Comparison of ENCODE assay signal across 19 cellular contexts in the genomic region with DNA sequence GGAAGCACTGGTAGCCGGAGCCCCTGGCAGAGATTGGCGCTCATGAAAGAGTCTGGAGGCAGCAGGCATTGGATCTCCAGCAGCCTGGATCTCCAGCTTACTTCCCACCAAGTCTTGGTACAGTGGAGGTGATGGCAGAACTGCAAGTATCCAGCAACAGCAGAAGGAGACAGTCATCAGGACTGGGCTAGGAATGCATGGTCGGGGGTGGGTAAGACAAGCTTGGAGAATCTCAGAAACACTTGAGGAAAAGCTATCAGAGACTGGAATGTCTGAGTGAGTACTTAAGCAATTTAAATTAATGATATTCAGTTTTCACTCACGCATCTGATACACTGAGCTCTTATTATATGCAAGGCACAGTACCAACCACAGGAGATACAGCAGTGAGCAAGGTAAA.
"Had no signal": no experiment of that assay in that cellular context is flagged by ENCODE, and none has a peak within 500 bp of the region (broad histone marks: within the 10 kb centered on the region; RNA-seq: fewer than 3 reads in every experiment).

No MANE protein-coding gene starts in this region.

- H3K36me3 ChIP-seq: adrenal gland, upper lobe of right lung had no signal

- H3K9me3 ChIP-seq: sigmoid colon, spleen, upper lobe of right lung had no signal

- H3K27ac Mint-ChIP-seq: nephron progenitor cell had no signal

- ATAC-seq: activated naive CD4-positive, alpha-beta T cell treated with anti-CD3 and anti-CD28 coated beads, Interleukin-2, amount 50 U/mL, for 72 hours had no signal

- H3K4me3 Mint-ChIP-seq: nephron progenitor cell had no signal

- FAIRE-seq: endometrium, frontal cortex had no signal

- H3K27me3 ChIP-seq: adrenal gland, upper lobe of right lung had no signal

- H3K9me3 Mint-ChIP-seq: nephron progenitor cell had no signal

- H3K4me3 ChIP-seq: adrenal gland, sigmoid colon, spleen, upper lobe of right lung had no signal

- H3K27ac ChIP-seq: adrenal gland, sigmoid colon, spleen, upper lobe of right lung, VCaP had no signal

- DNase-seq: activated CD4-positive, CD25-positive, alpha-beta regulatory T cell treated with anti-CD3 and anti-CD28 coated beads, Interleukin-2, amount 50 U/mL, for 72 hours; activated CD8-positive, alpha-beta memory T cell treated with anti-CD3 and anti-CD28 coated beads for 24 hours; activated CD8-positive, alpha-beta memory T cell treated with anti-CD3 and anti-CD28 coated beads, Interleukin-2, amount 50 U/mL, for 48 hours; activated gamma-delta T cell treated with Interleukin-2 at 50 U/mL for 16 hours; adrenal gland; head of caudate nucleus; mesenchymal stem cell; nephron progenitor cell; occipital lobe; posterior cingulate gyrus; sigmoid colon; spleen; stimulated activated naive CD4-positive, alpha-beta T cell; T-helper 1 cell; upper lobe of right lung had no signal

- H3K4me1 ChIP-seq: sigmoid colon, upper lobe of right lung had no signal
